ENCODE assay signal across 8 cellular contexts in genomic region chr3:36700537-36701248, GRCh38.
DNase-seq lines count a peak whose midpoint lies in the region; ATAC-seq and TF ChIP-seq lines count a peak whose summit lies in the region.

No MANE protein-coding gene starts in this region.

- H3K4me1 ChIP-seq in colonic mucosa = no peaks in the 10 kb centered on the region
- H3K4me1 ChIP-seq in right lobe of liver = no peaks in the 10 kb centered on the region
- no peaks in the 10 kb centered on the region for H3K4me1 ChIP-seq in stomach

- no peak overlapping the region for H3K4me3 ChIP-seq in colonic mucosa
- H3K4me3 ChIP-seq in right lobe of liver = no peak overlapping the region
- H3K4me3 ChIP-seq in stomach = no peak overlapping the region

- DNase-seq in Ammon's horn (ENCODE audit: low spot score) (peak; percentile 82), NCI-H1417 (lab: John Stamatoyannopoulos, UW) (peak; percentile 41 to 83 (median 50)), SKM-1 treated with dmso at 0.1 percent for 144 hours (lab: John Stamatoyannopoulos, UW; ENCODE audit: unreplicated experiment) (peak; percentile 52), colonic mucosa (peak; percentile 23), right lobe of liver (peak; percentile 50 to 60 (median 52)), stomach (no peak)

- no peak for TF ChIP-seq EP300 in stomach (IDR thresholded peaks at IDR 0.05)

- no peak overlapping the region for H3K27ac ChIP-seq in colonic mucosa
- no peak overlapping the region for H3K27ac ChIP-seq in right lobe of liver
- no peak overlapping the region for H3K27ac ChIP-seq in stomach

- ATAC-seq in GM18517 (IDR thresholded peaks at IDR 0.05; ENCODE audit: unreplicated experiment) = peak; percentile 76
- ATAC-seq in HG02884 (IDR thresholded peaks at IDR 0.05; ENCODE audit: unreplicated experiment) = peak; percentile 87
- ATAC-seq in right lobe of liver = peak; percentile 87 to 96 (median 90)

- TF ChIP-seq POLR2A in right lobe of liver (IDR thresholded peaks at IDR 0.05) = no peak
- no peak for TF ChIP-seq POLR2A in stomach (IDR thresholded peaks at IDR 0.05)

- intact Hi-C loops in colonic mucosa (cut with DNase I) (loop anchor here (5.0 kb wide), 1 partner anchor 733 kb away; no protein-coding TSS in a partner anchor), right lobe of liver (cut with DNase I) (loop anchor here in 1 of 2 donors (10.0 kb wide), 1 partner anchor 736 kb away; no protein-coding TSS in a partner anchor), stomach (cut with DNase I; ENCODE audit: low total_unique reads) (loop anchor here (5.0 kb wide), 1 partner anchor 733 kb away; no protein-coding TSS in a partner anchor)

- no peak overlapping the region for H3K9ac ChIP-seq in colonic mucosa (ENCODE audit: low read depth in 2 of 2, low read length in 2 of 2)

- H3K36me3 ChIP-seq in colonic mucosa (no peaks in the 10 kb centered on the region), right lobe of liver (no peaks in the 10 kb centered on the region), stomach (no peaks in the 10 kb centered on the region)

- H3K9me3 ChIP-seq in colonic mucosa (no peaks in the 10 kb centered on the region), right lobe of liver (no peaks in the 10 kb centered on the region), stomach (no peaks in the 10 kb centered on the region)

- TF ChIP-seq CTCF in colonic mucosa (IDR thresholded peaks at IDR 0.05) (peak; percentile 27), right lobe of liver (IDR thresholded peaks at IDR 0.05) (peak; percentile 65 to 82 (median 80)), stomach (IDR thresholded peaks at IDR 0.05) (peak in 5 of 7 experiments; percentile 35 to 53 (median 44))

- no peaks in the 10 kb centered on the region for H3K27me3 ChIP-seq in colonic mucosa
- H3K27me3 ChIP-seq in right lobe of liver = no peaks in the 10 kb centered on the region
- no peaks in the 10 kb centered on the region for H3K27me3 ChIP-seq in stomach

- WGBS in right lobe of liver (ENCODE audit: insufficient coverage, low coverage, low lambda C conversion rate, missing lambda C conversion rate) = 0% methylated on average over 3 of the region's 3 CpGs
- WGBS in stomach, 5 donors = 0 to 7% (median 3%) methylated on average over 3 of the region's 3 CpGs

Comparison
In these comparisons a context has a peak if more than half of its experiments do, and no peak if none do; other contexts are left out.
1. CTCF ChIP-seq: peak in every context shown above with its lines; median percentile 80 in right lobe of liver; 44 in stomach; 27 in colonic mucosa.